9 cellular contexts compared by ENCODE assay signal in genomic region chr12:53004582-53004981, GRCh38. TPM values are rescaled to one million over a fixed set of nuclear protein-coding genes. Genes with fewer than 3 reads are reported as not detected.
DNase-seq lines count a peak whose midpoint lies in the region; ATAC-seq and TF ChIP-seq lines count a peak whose summit lies in the region.
"Had no signal": no experiment of that assay in that cellular context is flagged by ENCODE, and none has a peak within 500 bp of the region (broad histone marks: within the 10 kb centered on the region; RNA-seq: fewer than 3 reads in every experiment).

No MANE protein-coding gene starts in this region.

- H3K27ac Mint-ChIP-seq in activated CD4-positive, alpha-beta T cell treated with anti-CD3 and anti-CD28 coated beads, Interleukin-2, amount 10 ng/mL, durations not matched to agents 24 days and 14 days, result no peak overlapping the region

- H3K27me3 ChIP-seq in OCI-LY1 (ENCODE audit: insufficient read depth, low read length), result no peaks in the 10 kb centered on the region
- H3K27me3 ChIP-seq in lower lobe of right lung (ENCODE audit: low read depth), result no peaks in the 10 kb centered on the region

- no peak overlapping the region for H2AFZ ChIP-seq in OCI-LY1 (ENCODE audit: low read length)

- H3K9me2 ChIP-seq in OCI-LY1 (ENCODE audit: low read depth, low read length), result no peaks in the 10 kb centered on the region

- intact Hi-C loops in activated CD4-positive, alpha-beta T cell treated with anti-CD3 and anti-CD28 coated beads, Interleukin-2, amount 10 ng/mL, durations not matched to agents 24 days and 14 days (cut with micrococcal nuclease), result no loop called here
- intact Hi-C loops in lower lobe of right lung (cut with DNase I), result no loop called here

- H3K4me3 ChIP-seq in OCI-LY1 (ENCODE audit: low read depth, low read length, poor library complexity, severe bottlenecking) (peak overlapping the region; percentile 99), lower lobe of right lung (no peak overlapping the region)

- H3K4me1 ChIP-seq in OCI-LY1 (ENCODE audit: insufficient read depth, low read length, severe bottlenecking), result peaks cover 34% of the 10 kb centered on the region
- peaks cover 35% of the 10 kb centered on the region for H3K4me1 ChIP-seq in lower lobe of right lung

- peak overlapping the region; percentile 93 for H3K9ac ChIP-seq in OCI-LY1 (ENCODE audit: low read length)

- TF ChIP-seq CTCF in OCI-LY1 (IDR thresholded peaks at IDR 0.05; ENCODE audit: low read length) (no peak), lower lobe of right lung (IDR thresholded peaks at IDR 0.05) (no peak)

- peaks cover 27% of the 10 kb centered on the region for H3K36me3 ChIP-seq in OCI-LY1 (ENCODE audit: insufficient read depth, low read length)
- H3K36me3 ChIP-seq in lower lobe of right lung, result peaks cover 11% of the 10 kb centered on the region

- no peaks in the 10 kb centered on the region for H4K20me1 ChIP-seq in OCI-LY1 (ENCODE audit: insufficient read depth, low read length)

- H3K9me3 ChIP-seq in OCI-LY1 (ENCODE audit: low read length), result no peaks in the 10 kb centered on the region
- H3K9me3 ChIP-seq in lower lobe of right lung, result no peaks in the 10 kb centered on the region

- peaks cover 24% of the 10 kb centered on the region for H3K36me3 Mint-ChIP-seq in activated CD4-positive, alpha-beta T cell treated with anti-CD3 and anti-CD28 coated beads, Interleukin-2, amount 10 ng/mL, durations not matched to agents 24 days and 14 days (ENCODE audit: low read depth)

- no peaks in the 10 kb centered on the region for H3F3A ChIP-seq in OCI-LY1 (ENCODE audit: insufficient read depth, low read length)

- no peak overlapping the region for H3K27ac ChIP-seq in OCI-LY1 (ENCODE audit: low read depth, low read length, poor library complexity, severe bottlenecking)
- peak overlapping the region; percentile 96 for H3K27ac ChIP-seq in epithelial cell of prostate
- H3K27ac ChIP-seq in lower lobe of right lung, result no peak overlapping the region

- H3K4me3 Mint-ChIP-seq in activated CD4-positive, alpha-beta T cell treated with anti-CD3 and anti-CD28 coated beads, Interleukin-2, amount 10 ng/mL, durations not matched to agents 24 days and 14 days, result peak overlapping the region; percentile 3

- no peaks in the 10 kb centered on the region for H3K9me3 Mint-ChIP-seq in activated CD4-positive, alpha-beta T cell treated with anti-CD3 and anti-CD28 coated beads, Interleukin-2, amount 10 ng/mL, durations not matched to agents 24 days and 14 days

- H3K79me2 ChIP-seq in OCI-LY1 (ENCODE audit: insufficient read depth, low read length), result peaks cover 32% of the 10 kb centered on the region

- no peak for ATAC-seq in lower lobe of right lung
- ATAC-seq in GM21390 (IDR thresholded peaks at IDR 0.05; ENCODE audit: unreplicated experiment), result no peak

- peaks cover 8% of the 10 kb centered on the region for H3K27me3 Mint-ChIP-seq in activated CD4-positive, alpha-beta T cell treated with anti-CD3 and anti-CD28 coated beads, Interleukin-2, amount 10 ng/mL, durations not matched to agents 24 days and 14 days

- peaks cover 18% of the 10 kb centered on the region for H3K4me1 Mint-ChIP-seq in activated CD4-positive, alpha-beta T cell treated with anti-CD3 and anti-CD28 coated beads, Interleukin-2, amount 10 ng/mL, durations not matched to agents 24 days and 14 days

- peak; percentile 58 for DNase-seq in activated CD4-positive, alpha-beta T cell treated with anti-CD3 and anti-CD28 coated beads, Interleukin-2, amount 10 ng/mL, durations not matched to agents 24 days and 14 days
- no peak for DNase-seq in activated CD4-positive, alpha-beta T cell treated with anti-CD3 and anti-CD28 coated beads for 4 hours
- DNase-seq in epithelial cell of prostate (ENCODE audit: low read depth, low spot score), result no peak
- peak; percentile 7 for DNase-seq in pons (ENCODE audit: low spot score)
- no peak for DNase-seq in activated effector memory CD4-positive, alpha-beta T cell treated with anti-CD3 and anti-CD28 coated beads, Interleukin-2, amount 50 U/mL, for 16 hours
- no peak for DNase-seq in lower lobe of right lung
- DNase-seq: stimulated activated naive CD4-positive, alpha-beta T cell had no signal

- H3K4me2 ChIP-seq in OCI-LY1 (ENCODE audit: low read length), result 0 out of 2 replicates have a peak overlapping the region, but pooled peaks have one; percentile 73

RNA-seq across cellular contexts. Expression of gene EIF4B, which starts 1.7 kb away (rescaled TPM):
- total RNA-seq in activated CD4-positive, alpha-beta T cell treated with anti-CD3 and anti-CD28 coated beads, Interleukin-2, amount 10 ng/mL, durations not matched to agents 24 days and 14 days, result 500 and 521 TPM in 2 replicates
- total RNA-seq in lower lobe of right lung, result 453 TPM

RNA-seq across cellular contexts. Expression of gene TNS2, which starts 45.3 kb away (rescaled TPM):
- total RNA-seq in activated CD4-positive, alpha-beta T cell treated with anti-CD3 and anti-CD28 coated beads, Interleukin-2, amount 10 ng/mL, durations not matched to agents 24 days and 14 days, result 1.8 and 2.3 TPM in 2 replicates
- total RNA-seq in lower lobe of right lung, result 186 TPM

RNA-seq across cellular contexts. Expression of gene KRT18, which starts 55.7 kb away (rescaled TPM):
- 2.4 and 2.7 TPM in 2 replicates for total RNA-seq in activated CD4-positive, alpha-beta T cell treated with anti-CD3 and anti-CD28 coated beads, Interleukin-2, amount 10 ng/mL, durations not matched to agents 24 days and 14 days
- 140 TPM for total RNA-seq in lower lobe of right lung

Comparison
In these comparisons a context has a peak if more than half of its experiments do, and no peak if none do; other contexts are left out.
1. DNase-seq: peak in activated CD4-positive, alpha-beta T cell treated with anti-CD3 and anti-CD28 coated beads, Interleukin-2, amount 10 ng/mL, durations not matched to agents 24 days and 14 days (single experiment) and pons (single experiment); none in activated CD4-positive, alpha-beta T cell treated with anti-CD3 and anti-CD28 coated beads for 4 hours (0 of 2), epithelial cell of prostate (single experiment), activated effector memory CD4-positive, alpha-beta T cell treated with anti-CD3 and anti-CD28 coated beads, Interleukin-2, amount 50 U/mL, for 16 hours (single experiment) and lower lobe of right lung (single experiment).
2. RNA of gene TNS2, which starts 45.3 kb away (total RNA-seq): 186 TPM in lower lobe of right lung (single experiment); 1.8 to 2.3 TPM in activated CD4-positive, alpha-beta T cell treated with anti-CD3 and anti-CD28 coated beads, Interleukin-2, amount 10 ng/mL, durations not matched to agents 24 days and 14 days; every median in the first group is over 10 times any median in the second.
3. RNA of gene KRT18, which starts 55.7 kb away (total RNA-seq): 140 TPM in lower lobe of right lung (single experiment); 2.4 to 2.7 TPM in activated CD4-positive, alpha-beta T cell treated with anti-CD3 and anti-CD28 coated beads, Interleukin-2, amount 10 ng/mL, durations not matched to agents 24 days and 14 days; every median in the first group is over 10 times any median in the second.